Comparison of ENCODE assay signal across 8 cellular contexts in the genomic region with DNA sequence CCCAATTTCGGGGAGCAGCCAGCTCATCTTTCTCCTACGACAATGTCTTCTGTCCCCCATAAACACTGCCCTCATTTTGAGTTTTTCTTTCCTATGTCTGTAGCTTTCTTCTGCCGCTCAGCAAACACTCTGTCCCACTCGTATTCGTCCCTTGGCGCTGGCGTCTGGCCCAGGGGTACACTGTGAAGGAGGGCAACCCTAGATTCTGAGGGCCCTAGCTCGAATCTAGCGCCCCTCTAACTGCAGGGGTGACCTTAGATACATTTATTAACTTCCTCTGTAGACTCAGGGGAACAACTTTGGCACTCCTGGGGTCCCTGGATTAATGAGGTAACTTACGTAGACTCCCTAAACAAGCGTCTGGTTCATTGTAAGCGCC. TPM values are rescaled to one million over a fixed set of nuclear protein-coding genes. Genes with fewer than 3 reads are reported as not detected.
DNase-seq lines count a peak whose midpoint lies in the region; ATAC-seq and TF ChIP-seq lines count a peak whose summit lies in the region.

No MANE protein-coding gene starts in this region.

- POLR2A ChIA-PET in naive thymus-derived CD8-positive, alpha-beta T cell (lab: Charles Lee), result interaction anchor here (1.0 to 1.9 kb wide), 5 partner anchors 32 to 168 kb away, joined by 3 to 8 read pairs (median 4); no protein-coding TSS in a partner anchor

- DNase-seq in MG63 (no peak), T-helper 9 cell (no peak), NAMALWA (ENCODE audit: low spot score) (no peak), midbrain (lab: John Stamatoyannopoulos, UW) (no peak)
- peak in 2 of 10 donors; percentile 6 to 11 for DNase-seq in naive thymus-derived CD8-positive, alpha-beta T cell

- ATAC-seq in naive thymus-derived CD8-positive, alpha-beta T cell, result no peak
- ATAC-seq in GM18502 (IDR thresholded peaks at IDR 0.05; ENCODE audit: poor library complexity, unreplicated experiment), result no peak

- no peaks in the 10 kb centered on the region for H3K9me3 ChIP-seq in MG63

- H3K9me3 Mint-ChIP-seq in dendritic cell treated with granulocyte-macrophage colony-stimulating factor and Interleukin-4, amounts not matched to agents 40 ng/mL and 50 ng/mL, for 4 days, result no peaks in the 10 kb centered on the region
- H3K9me3 Mint-ChIP-seq in naive thymus-derived CD8-positive, alpha-beta T cell, result no peaks in the 10 kb centered on the region

- H3K27ac Mint-ChIP-seq in dendritic cell treated with granulocyte-macrophage colony-stimulating factor and Interleukin-4, amounts not matched to agents 40 ng/mL and 50 ng/mL, for 4 days, result peak overlapping the region; percentile 90
- H3K27ac Mint-ChIP-seq in naive thymus-derived CD8-positive, alpha-beta T cell, result peak overlapping the region; percentile 72 to 96 (median 92)

- intact Hi-C loops in dendritic cell treated with granulocyte-macrophage colony-stimulating factor and Interleukin-4, amounts not matched to agents 40 ng/mL and 50 ng/mL, for 4 days (cut with micrococcal nuclease), result loop anchor here (2.0 to 5.0 kb wide), 2 partner anchors 45 to 245 kb away; a partner anchor contains a TSS

- no peaks in the 10 kb centered on the region for H3K36me3 ChIP-seq in MG63

- H3K36me3 Mint-ChIP-seq in dendritic cell treated with granulocyte-macrophage colony-stimulating factor and Interleukin-4, amounts not matched to agents 40 ng/mL and 50 ng/mL, for 4 days (ENCODE audit: low read depth), result peaks cover 21% of the 10 kb centered on the region
- H3K36me3 Mint-ChIP-seq in naive thymus-derived CD8-positive, alpha-beta T cell, result no peaks in the 10 kb centered on the region

- peak overlapping the region; percentile 80 for H3K27ac ChIP-seq in C4-2B

- peaks cover 35% of the 10 kb centered on the region for H3K4me1 Mint-ChIP-seq in dendritic cell treated with granulocyte-macrophage colony-stimulating factor and Interleukin-4, amounts not matched to agents 40 ng/mL and 50 ng/mL, for 4 days (ENCODE audit: low read depth)
- H3K4me1 Mint-ChIP-seq in naive thymus-derived CD8-positive, alpha-beta T cell, result peaks cover 26 to 47% (median 42%) of the 10 kb centered on the region in 4 donors

- H3K4me3 ChIP-seq in MG63, result peak overlapping the region; percentile 88

- H3K4me3 Mint-ChIP-seq in dendritic cell treated with granulocyte-macrophage colony-stimulating factor and Interleukin-4, amounts not matched to agents 40 ng/mL and 50 ng/mL, for 4 days, result peak overlapping the region; percentile 83
- peak overlapping the region; percentile 90 to 96 (median 94) for H3K4me3 Mint-ChIP-seq in naive thymus-derived CD8-positive, alpha-beta T cell

- H3K27me3 Mint-ChIP-seq in dendritic cell treated with granulocyte-macrophage colony-stimulating factor and Interleukin-4, amounts not matched to agents 40 ng/mL and 50 ng/mL, for 4 days, result peaks cover 5% of the 10 kb centered on the region
- peaks cover 0 to 3% (median 0%) of the 10 kb centered on the region in 5 donors for H3K27me3 Mint-ChIP-seq in naive thymus-derived CD8-positive, alpha-beta T cell

- no peak for TF ChIP-seq CTCF in C4-2B (conservative IDR thresholded peaks at IDR 0.05)

- H3K27me3 ChIP-seq in MG63, result no peaks in the 10 kb centered on the region; the same call in 1 of the 2 replicates

RNA-seq across cellular contexts. Expression of a gene that starts 0.7 kb away (rescaled TPM):
- total RNA-seq in MG63 (2014; rRNA removed; shearing (Covaris generic); ENCODE audit: low replicate concordance), result 3.6 and 4.6 TPM in 2 replicates
- total RNA-seq in naive thymus-derived CD8-positive, alpha-beta T cell, result 10 to 100 TPM; 15.8 to 17.1 TPM
- 1 to 10 TPM; 1.3 to 3.8 (median 1.4) TPM for polyA plus RNA-seq in naive thymus-derived CD8-positive, alpha-beta T cell
